Comparison of ENCODE assay signal across 20 cellular contexts in the genomic region with DNA sequence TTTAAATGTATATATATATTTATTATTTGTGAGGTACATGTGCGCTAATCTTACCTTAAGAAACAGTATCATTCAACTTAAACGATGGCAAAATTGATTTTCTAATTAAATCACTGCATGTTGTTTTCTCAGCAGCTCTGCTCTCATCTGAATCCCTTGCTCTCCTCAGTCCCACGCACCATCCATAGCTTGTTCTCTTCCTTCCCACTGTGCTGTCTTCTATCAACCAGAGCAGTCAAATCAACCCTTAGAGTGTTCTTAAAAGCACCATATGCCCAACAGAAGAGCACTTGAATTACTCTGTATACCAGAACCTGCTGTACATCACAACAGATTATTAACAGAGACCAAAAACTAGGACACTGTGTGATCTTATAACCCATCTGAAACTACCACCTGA.
"Had no signal": no experiment of that assay in that cellular context is flagged by ENCODE, and none has a peak within 500 bp of the region (broad histone marks: within the 10 kb centered on the region; RNA-seq: fewer than 3 reads in every experiment).

No MANE protein-coding gene starts in this region.

- ATAC-seq: activated CD4-positive, alpha-beta T cell treated with anti-CD3 and anti-CD28 coated beads for 36 hours; PC-3 had no signal

- H3K27ac Mint-ChIP-seq: activated CD4-positive, alpha-beta memory T cell treated with anti-CD3 and anti-CD28 coated beads, Interleukin-2, amount 10 ng/mL, durations not matched to agents 7 days and 5 days; activated CD4-positive, alpha-beta T cell treated with anti-CD3 and anti-CD28 coated beads for 36 hours; activated naive CD4-positive, alpha-beta T cell treated with anti-CD3 and anti-CD28 coated beads, Interleukin-2, amount 10 ng/mL, durations not matched to agents 7 days and 5 days; activated naive CD8-positive, alpha-beta T cell treated with anti-CD3 and anti-CD28 coated beads for 36 hours; activated T-helper 2 cell treated with anti-CD3 and anti-CD28 coated beads, Interferon-gamma antibody, Interleukin-2, Interleukin-4, amounts not matched to agents 10 μg/mL and 5 μg/mL and 100 μg/mL, durations not matched to agents 14 hours and 24 hours and 36 hours had no signal

- H3K4me3 ChIP-seq: colonic mucosa, SK-N-MC had no signal

- H3K4me1 ChIP-seq: colonic mucosa had no signal

- H3K4me3 Mint-ChIP-seq: activated CD4-positive, alpha-beta memory T cell treated with anti-CD3 and anti-CD28 coated beads, Interleukin-2, amount 10 ng/mL, durations not matched to agents 7 days and 5 days; activated CD4-positive, alpha-beta T cell treated with anti-CD3 and anti-CD28 coated beads for 36 hours; activated naive CD4-positive, alpha-beta T cell treated with anti-CD3 and anti-CD28 coated beads, Interleukin-2, amount 10 ng/mL, durations not matched to agents 7 days and 5 days; activated naive CD8-positive, alpha-beta T cell treated with anti-CD3 and anti-CD28 coated beads for 36 hours had no signal

- H3K36me3 Mint-ChIP-seq: activated naive CD4-positive, alpha-beta T cell treated with anti-CD3 and anti-CD28 coated beads, Interleukin-2, amount 10 ng/mL, durations not matched to agents 7 days and 5 days; activated naive CD8-positive, alpha-beta T cell treated with anti-CD3 and anti-CD28 coated beads for 36 hours had no signal

- H3K9me3 Mint-ChIP-seq: activated CD4-positive, alpha-beta memory T cell treated with anti-CD3 and anti-CD28 coated beads, Interleukin-2, amount 10 ng/mL, durations not matched to agents 7 days and 5 days; activated naive CD4-positive, alpha-beta T cell treated with anti-CD3 and anti-CD28 coated beads, Interleukin-2, amount 10 ng/mL, durations not matched to agents 7 days and 5 days; activated naive CD8-positive, alpha-beta T cell treated with anti-CD3 and anti-CD28 coated beads for 36 hours had no signal

- H3K36me3 ChIP-seq: colonic mucosa had no signal

- H3K27me3 Mint-ChIP-seq: activated naive CD4-positive, alpha-beta T cell treated with anti-CD3 and anti-CD28 coated beads, Interleukin-2, amount 10 ng/mL, durations not matched to agents 7 days and 5 days had no signal

- H3K27ac ChIP-seq: colonic mucosa, SK-N-MC, VCaP had no signal

- H3K27me3 ChIP-seq: colonic mucosa had no signal

- DNase-seq: activated CD4-positive, alpha-beta memory T cell treated with anti-CD3 and anti-CD28 coated beads, Interleukin-2, amount 10 ng/mL, durations not matched to agents 7 days and 5 days; activated CD4-positive, alpha-beta T cell treated with anti-CD3 and anti-CD28 coated beads for 36 hours; activated CD4-positive, alpha-beta T cell treated with anti-CD3 and anti-CD28 coated beads, Interleukin-2, amount 50 U/mL, for 1 hour; activated gamma-delta T cell treated with Interleukin-2 at 50 U/mL for 16 hours; activated naive CD4-positive, alpha-beta T cell treated with anti-CD3 and anti-CD28 coated beads, Interleukin-2, amount 10 ng/mL, durations not matched to agents 7 days and 5 days; activated naive CD8-positive, alpha-beta T cell treated with anti-CD3 and anti-CD28 coated beads for 36 hours; activated T-cell treated with anti-CD3 and anti-CD28 coated beads for 4 hours; activated T-cell treated with anti-CD3 and anti-CD28 coated beads, Interleukin-2, amount 50 U/mL, for 48 hours; colonic mucosa; KG1; NCI-H1048; NCI-H1694; NCI-H2029 treated with DMSO at 0.1 percent for 48 hours; NCI-H226; PC-3; SIG-M5; T-helper 1 cell had no signal

- H3K4me1 Mint-ChIP-seq: activated naive CD4-positive, alpha-beta T cell treated with anti-CD3 and anti-CD28 coated beads, Interleukin-2, amount 10 ng/mL, durations not matched to agents 7 days and 5 days had no signal
